Comparison of ENCODE assay signal across 2 cellular contexts in the genomic region with DNA sequence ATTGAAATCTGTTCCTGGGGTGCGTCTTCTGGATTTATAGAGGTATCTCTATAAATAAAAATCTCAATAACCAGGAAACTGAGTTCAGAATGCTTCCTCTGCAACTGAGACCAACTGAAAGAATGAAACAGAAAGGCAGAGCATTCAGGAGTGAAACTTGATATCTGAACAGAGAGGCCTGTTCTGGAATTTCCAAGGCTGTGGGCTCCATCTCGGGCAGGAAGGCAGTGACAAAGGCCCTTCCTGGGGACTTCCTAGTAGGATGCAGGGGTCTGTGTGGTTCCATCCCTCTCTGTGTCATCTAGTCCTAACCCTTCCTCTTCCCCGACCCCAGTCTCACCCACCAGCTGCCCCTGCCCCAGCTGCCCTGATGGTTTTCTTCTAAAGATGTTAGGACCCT.
TF ChIP-seq lines count a peak whose summit lies in the region.

No MANE protein-coding gene starts in this region.

TF ChIP-seq in liver, 16 proteins besides CTCF, POLR2A, EP300 and RAD21:
- TF ChIP-seq NR2F2 (IDR thresholded peaks at IDR 0.05) = peak; percentile 10
- no peak for TF ChIP-seq JUND (IDR thresholded peaks at IDR 0.05)
- TF ChIP-seq GABPA (IDR thresholded peaks at IDR 0.05 in 1 of 2, conservative IDR thresholded peaks at IDR 0.05 in 1 of 2) = no peak
- TF ChIP-seq, protein P1, sequence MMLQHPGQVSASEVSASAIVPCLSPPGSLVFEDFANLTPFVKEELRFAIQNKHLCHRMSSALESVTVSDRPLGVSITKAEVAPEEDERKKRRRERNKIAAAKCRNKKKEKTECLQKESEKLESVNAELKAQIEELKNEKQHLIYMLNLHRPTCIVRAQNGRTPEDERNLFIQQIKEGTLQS (IDR thresholded peaks at IDR 0.05) = no peak

TF ChIP-seq in HepG2, 621 proteins besides CTCF, POLR2A, EP300 and RAD21:
- TF ChIP-seq SP1 (IDR thresholded peaks at IDR 0.05) (no peak), SP1 (CRISPR knock-in tag; IDR thresholded peaks at IDR 0.05) (no peak), PHF8 (CRISPR knock-in tag; IDR thresholded peaks at IDR 0.05) (no peak), GFI1 (CRISPR knock-in tag; IDR thresholded peaks at IDR 0.05; ENCODE audit: borderline replicate concordance) (no peak), ZNF772 (CRISPR knock-in tag; IDR thresholded peaks at IDR 0.05) (no peak), NR1H2 (CRISPR knock-in tag; IDR thresholded peaks at IDR 0.05; ENCODE audit: borderline replicate concordance, low read depth) (no peak), BCL6 (CRISPR knock-in tag; IDR thresholded peaks at IDR 0.05) (no peak), MED1 (CRISPR knock-in tag; IDR thresholded peaks at IDR 0.05) (no peak), TEAD2 (CRISPR knock-in tag; IDR thresholded peaks at IDR 0.05) (no peak), TOE1 (CRISPR knock-in tag; IDR thresholded peaks at IDR 0.05) (no peak), ZMYM3 (CRISPR knock-in tag; IDR thresholded peaks at IDR 0.05) (no peak), MYNN (CRISPR knock-in tag; IDR thresholded peaks at IDR 0.05; ENCODE audit: low read depth) (no peak), ZNF724P (CRISPR knock-in tag; IDR thresholded peaks at IDR 0.05; ENCODE audit: borderline replicate concordance) (no peak), ELF3 (CRISPR knock-in tag; IDR thresholded peaks at IDR 0.05) (no peak), MIER2 (CRISPR knock-in tag; IDR thresholded peaks at IDR 0.05) (no peak)
- TF ChIP-seq, protein P2, sequence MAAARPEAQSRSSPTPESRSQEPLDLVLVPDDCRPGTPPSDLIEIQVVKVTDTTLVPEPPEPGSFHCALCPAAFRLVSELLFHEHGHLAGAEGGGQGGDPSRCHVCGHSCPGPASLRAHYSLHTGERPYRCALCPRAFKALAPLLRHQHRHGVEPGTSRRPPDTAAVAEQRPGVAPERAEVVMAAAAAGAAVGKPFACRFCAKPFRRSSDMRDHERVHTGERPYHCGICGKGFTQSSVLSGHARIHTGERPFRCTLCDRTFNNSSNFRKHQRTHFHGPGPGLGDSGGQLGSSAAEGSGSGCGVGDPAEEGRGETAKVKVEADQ (CRISPR knock-in tag; IDR thresholded peaks at IDR 0.05; ENCODE audit: borderline replicate concordance) = no peak
- TF ChIP-seq, protein P3, sequence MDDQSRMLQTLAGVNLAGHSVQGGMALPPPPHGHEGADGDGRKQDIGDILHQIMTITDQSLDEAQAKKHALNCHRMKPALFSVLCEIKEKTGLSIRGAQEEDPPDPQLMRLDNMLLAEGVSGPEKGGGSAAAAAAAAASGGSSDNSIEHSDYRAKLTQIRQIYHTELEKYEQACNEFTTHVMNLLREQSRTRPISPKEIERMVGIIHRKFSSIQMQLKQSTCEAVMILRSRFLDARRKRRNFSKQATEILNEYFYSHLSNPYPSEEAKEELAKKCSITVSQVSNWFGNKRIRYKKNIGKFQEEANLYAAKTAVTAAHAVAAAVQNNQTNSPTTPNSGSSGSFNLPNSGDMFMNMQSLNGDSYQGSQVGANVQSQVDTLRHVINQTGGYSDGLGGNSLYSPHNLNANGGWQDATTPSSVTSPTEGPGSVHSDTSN (CRISPR knock-in tag; IDR thresholded peaks at IDR 0.05; ENCODE audit: borderline replicate concordance) = no peak
- TF ChIP-seq, protein P4, sequence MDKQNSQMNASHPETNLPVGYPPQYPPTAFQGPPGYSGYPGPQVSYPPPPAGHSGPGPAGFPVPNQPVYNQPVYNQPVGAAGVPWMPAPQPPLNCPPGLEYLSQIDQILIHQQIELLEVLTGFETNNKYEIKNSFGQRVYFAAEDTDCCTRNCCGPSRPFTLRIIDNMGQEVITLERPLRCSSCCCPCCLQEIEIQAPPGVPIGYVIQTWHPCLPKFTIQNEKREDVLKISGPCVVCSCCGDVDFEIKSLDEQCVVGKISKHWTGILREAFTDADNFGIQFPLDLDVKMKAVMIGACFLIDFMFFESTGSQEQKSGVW (CRISPR knock-in tag; IDR thresholded peaks at IDR 0.05; ENCODE audit: borderline replicate concordance) = no peak
